25 cellular contexts compared by ENCODE assay signal in genomic region chr22:24591286-24591830, GRCh38. TPM values are rescaled to one million over a fixed set of nuclear protein-coding genes. Genes with fewer than 3 reads are reported as not detected.
DNase-seq lines count a peak whose midpoint lies in the region; TF ChIP-seq lines count a peak whose summit lies in the region.
"Had no signal": no experiment of that assay in that cellular context is flagged by ENCODE, and none has a peak within 500 bp of the region (broad histone marks: within the 10 kb centered on the region; RNA-seq: fewer than 3 reads in every experiment).

No MANE protein-coding gene starts in this region.

- no peak for TF ChIP-seq EP300 in tibial nerve (IDR thresholded peaks at IDR 0.05)

- peak overlapping the region; percentile 5 for H3K4me3 Mint-ChIP-seq in T-helper 2 cell treated with Interferon-gamma antibody and Interleukin-4, amounts not matched to agents 5 μg/mL and 100 μg/mL, for 36 hours
- peak overlapping the region; percentile 39 for H3K4me3 Mint-ChIP-seq in activated T-helper 2 cell treated with anti-CD3 and anti-CD28 coated beads, Interferon-gamma antibody, Interleukin-2, Interleukin-4, amounts not matched to agents 10 μg/mL and 5 μg/mL and 100 μg/mL, durations not matched to agents 14 hours and 24 hours and 36 hours (ENCODE audit: low read depth)
- peak overlapping the region in 3 of 5 donors; percentile 5 to 24 (median 14) for H3K4me3 Mint-ChIP-seq in immature natural killer cell
- H3K4me3 Mint-ChIP-seq: CD4-positive, alpha-beta T cell had no signal

- no peak for TF ChIP-seq POLR2A in tibial nerve (IDR thresholded peaks at IDR 0.05)

- H3K4me3 ChIP-seq in tibial nerve = no peak overlapping the region
- H3K4me3 ChIP-seq: lung had no signal

- CTCF ChIA-PET in HEK293T (lab: Yijun Ruan, JAX) = no interaction called here

- peaks cover 1% of the 10 kb centered on the region for H3K4me1 Mint-ChIP-seq in T-helper 2 cell treated with Interferon-gamma antibody and Interleukin-4, amounts not matched to agents 5 μg/mL and 100 μg/mL, for 36 hours (ENCODE audit: low read depth)
- peaks cover 4% of the 10 kb centered on the region for H3K4me1 Mint-ChIP-seq in activated T-helper 2 cell treated with anti-CD3 and anti-CD28 coated beads, Interferon-gamma antibody, Interleukin-2, Interleukin-4, amounts not matched to agents 10 μg/mL and 5 μg/mL and 100 μg/mL, durations not matched to agents 14 hours and 24 hours and 36 hours (ENCODE audit: low read depth)
- peaks cover 5 to 9% of the 10 kb centered on the region in 2 donors for H3K4me1 Mint-ChIP-seq in immature natural killer cell
- H3K4me1 Mint-ChIP-seq: stimulated activated effector memory CD8-positive, alpha-beta T cell treated with anti-CD3 and anti-CD28 coated beads, Interleukin-12 subunit alpha, Interleukin-12 subunit beta, amount 100 ng/mL, for 72 hours had no signal

- no peaks in the 10 kb centered on the region for H3K36me3 Mint-ChIP-seq in T-helper 2 cell treated with Interferon-gamma antibody and Interleukin-4, amounts not matched to agents 5 μg/mL and 100 μg/mL, for 36 hours (ENCODE audit: low read depth)
- no peaks in the 10 kb centered on the region for H3K36me3 Mint-ChIP-seq in activated T-helper 2 cell treated with anti-CD3 and anti-CD28 coated beads, Interferon-gamma antibody, Interleukin-2, Interleukin-4, amounts not matched to agents 10 μg/mL and 5 μg/mL and 100 μg/mL, durations not matched to agents 14 hours and 24 hours and 36 hours (ENCODE audit: low read depth)
- no peaks in the 10 kb centered on the region for H3K36me3 Mint-ChIP-seq in immature natural killer cell
- H3K36me3 Mint-ChIP-seq: stimulated activated effector memory CD8-positive, alpha-beta T cell treated with anti-CD3 and anti-CD28 coated beads, Interleukin-12 subunit alpha, Interleukin-12 subunit beta, amount 100 ng/mL, for 72 hours had no signal

- no peak for DNase-seq in T-helper 2 cell treated with Interferon-gamma antibody and Interleukin-4, amounts not matched to agents 5 μg/mL and 100 μg/mL, for 36 hours (ENCODE audit: low spot score)
- DNase-seq in T-helper 2 cell = no peak
- no peak for DNase-seq in activated T-helper 2 cell treated with anti-CD3 and anti-CD28 coated beads, Interferon-gamma antibody, Interleukin-2, Interleukin-4, amounts not matched to agents 10 μg/mL and 5 μg/mL and 100 μg/mL, durations not matched to agents 14 hours and 24 hours and 36 hours (ENCODE audit: low spot score)
- DNase-seq in immature natural killer cell = no peak
- DNase-seq in tibial nerve (ENCODE audit: low spot score in 2 of 2) = no peak
- DNase-seq in GF-D8 (lab: John Stamatoyannopoulos, UW) = no peak
- no peak for DNase-seq in SW480 (ENCODE audit: low spot score)
- DNase-seq in HEK293T (ENCODE audit: extremely low spot score) = no peak
- DNase-seq: 8988T; activated CD4-positive, alpha-beta T cell treated with anti-CD3 and anti-CD28 coated beads for 36 hours; activated effector memory CD4-positive, alpha-beta T cell treated with anti-CD3 and anti-CD28 coated beads, Interleukin-2, amount 50 U/mL, for 16 hours; activated T-cell treated with anti-CD3 and anti-CD28 coated beads for 4 hours; CD4-positive, alpha-beta T cell; effector CD4-positive, alpha-beta T cell; GOT3; heart left ventricle; NCI-H1092 treated with DMSO at 0.1 percent for 48 hours; NCI-H2081 treated with DMSO at 0.1 percent for 48 hours; NCI-H774; sigmoid colon; stimulated activated CD4-positive, alpha-beta T cell treated with anti-CD3 and anti-CD28 coated beads, Interleukin-4, amount 100 ng/mL, for 24 hours had no signal

- 83 to 84% methylated on average over 6 of the region's 6 CpGs for WGBS in tibial nerve, 2 donors

- no peaks in the 10 kb centered on the region for H3K27me3 Mint-ChIP-seq in T-helper 2 cell treated with Interferon-gamma antibody and Interleukin-4, amounts not matched to agents 5 μg/mL and 100 μg/mL, for 36 hours (ENCODE audit: low read depth)
- peaks cover 1% of the 10 kb centered on the region for H3K27me3 Mint-ChIP-seq in activated T-helper 2 cell treated with anti-CD3 and anti-CD28 coated beads, Interferon-gamma antibody, Interleukin-2, Interleukin-4, amounts not matched to agents 10 μg/mL and 5 μg/mL and 100 μg/mL, durations not matched to agents 14 hours and 24 hours and 36 hours (ENCODE audit: low read depth)
- peaks cover 0 to 4% (median 2%) of the 10 kb centered on the region in 3 donors for H3K27me3 Mint-ChIP-seq in immature natural killer cell (ENCODE audit: low read depth in 3 of 3)
- H3K27me3 Mint-ChIP-seq: progenitor cell of endocrine pancreas had no signal

- peaks cover 0 to 39% (median 0%) of the 10 kb centered on the region in 3 donors for H3K36me3 ChIP-seq in tibial nerve

- H3K27ac ChIP-seq in tibial nerve = peak overlapping the region in 3 of 4 donors; percentile 86 to 98 (median 97)
- H3K27ac ChIP-seq: epithelial cell of prostate had no signal

- peaks cover 0 to 67% (median 21%) of the 10 kb centered on the region in 4 donors for H3K4me1 ChIP-seq in tibial nerve

- H3K9me3 ChIP-seq in tibial nerve = no peaks in the 10 kb centered on the region
- H3K9me3 ChIP-seq: heart left ventricle, sigmoid colon had no signal

- no peak overlapping the region for H3K27ac Mint-ChIP-seq in T-helper 2 cell treated with Interferon-gamma antibody and Interleukin-4, amounts not matched to agents 5 μg/mL and 100 μg/mL, for 36 hours
- H3K27ac Mint-ChIP-seq in activated T-helper 2 cell treated with anti-CD3 and anti-CD28 coated beads, Interferon-gamma antibody, Interleukin-2, Interleukin-4, amounts not matched to agents 10 μg/mL and 5 μg/mL and 100 μg/mL, durations not matched to agents 14 hours and 24 hours and 36 hours = no peak overlapping the region
- H3K27ac Mint-ChIP-seq in immature natural killer cell = no peak overlapping the region
- H3K27ac Mint-ChIP-seq: activated CD4-positive, alpha-beta T cell treated with anti-CD3 and anti-CD28 coated beads for 36 hours; CD4-positive, alpha-beta T cell had no signal

- POLR2A ChIA-PET in HEK293T (lab: Yijun Ruan, JAX) = interaction anchor here (1.3 to 3.1 kb wide), 3 partner anchors 7 to 12 kb away, joined by 3 to 14 read pairs (median 8); no protein-coding TSS in a partner anchor

- TF ChIP-seq CTCF in tibial nerve (IDR thresholded peaks at IDR 0.05) = no peak

- no peaks in the 10 kb centered on the region for H3K27me3 ChIP-seq in tibial nerve
- H3K27me3 ChIP-seq: heart left ventricle, sigmoid colon had no signal

- H3K9me3 Mint-ChIP-seq in T-helper 2 cell treated with Interferon-gamma antibody and Interleukin-4, amounts not matched to agents 5 μg/mL and 100 μg/mL, for 36 hours = no peaks in the 10 kb centered on the region
- no peaks in the 10 kb centered on the region for H3K9me3 Mint-ChIP-seq in activated T-helper 2 cell treated with anti-CD3 and anti-CD28 coated beads, Interferon-gamma antibody, Interleukin-2, Interleukin-4, amounts not matched to agents 10 μg/mL and 5 μg/mL and 100 μg/mL, durations not matched to agents 14 hours and 24 hours and 36 hours
- no peaks in the 10 kb centered on the region for H3K9me3 Mint-ChIP-seq in immature natural killer cell
- H3K9me3 Mint-ChIP-seq: CD4-positive, alpha-beta T cell; stimulated activated effector memory CD8-positive, alpha-beta T cell treated with anti-CD3 and anti-CD28 coated beads, Interleukin-12 subunit alpha, Interleukin-12 subunit beta, amount 100 ng/mL, for 72 hours had no signal

- intact Hi-C loops in activated T-helper 2 cell treated with anti-CD3 and anti-CD28 coated beads, Interferon-gamma antibody, Interleukin-2, Interleukin-4, amounts not matched to agents 10 μg/mL and 5 μg/mL and 100 μg/mL, durations not matched to agents 14 hours and 24 hours and 36 hours (cut with micrococcal nuclease) = no loop called here

TF ChIP-seq in HEK293T, 16 proteins besides CTCF, POLR2A, EP300 and RAD21:
- TF ChIP-seq LEF1 (IDR thresholded peaks at IDR 0.05; ENCODE audit: borderline replicate concordance) (no peak), FOXK2 (IDR thresholded peaks at IDR 0.05) (no peak), L3MBTL2 (conservative IDR thresholded peaks at IDR 0.05) (no peak), BHLHE40 (IDR thresholded peaks at IDR 0.05; ENCODE audit: borderline replicate concordance) (no peak), TARDBP (IDR thresholded peaks at IDR 0.05) (no peak), FOXA1 (IDR thresholded peaks at IDR 0.05) (no peak)

RNA-seq across cellular contexts. Expression of gene LRRC75B, which starts 1.5 kb away (rescaled TPM):
- 4.5 and 4.7 TPM in 2 replicates for total RNA-seq in activated T-helper 2 cell treated with anti-CD3 and anti-CD28 coated beads, Interferon-gamma antibody, Interleukin-2, Interleukin-4, amounts not matched to agents 10 μg/mL and 5 μg/mL and 100 μg/mL, durations not matched to agents 14 hours and 24 hours and 36 hours
- polyA plus RNA-seq in immature natural killer cell = 1 to 10 TPM; 2.1 to 2.9 (median 2.7) TPM
- 10 to 100 TPM; 33.5 to 55.7 (median 40.2) TPM for total RNA-seq in tibial nerve
- total RNA-seq: CD4-positive, alpha-beta T cell had no signal

RNA-seq across cellular contexts. Expression of gene GGT1, which starts 11.6 kb away (rescaled TPM):
- 46.2 and 47.0 TPM in 2 replicates for total RNA-seq in activated T-helper 2 cell treated with anti-CD3 and anti-CD28 coated beads, Interferon-gamma antibody, Interleukin-2, Interleukin-4, amounts not matched to agents 10 μg/mL and 5 μg/mL and 100 μg/mL, durations not matched to agents 14 hours and 24 hours and 36 hours
- polyA plus RNA-seq in immature natural killer cell = 1 to 10 TPM in 2 of 3 donors, not detected in 1; 1.2 to 4.8 TPM
- 10 to 100 TPM in 3 of 4 donors, 1 to 10 TPM in 1; 5.9 to 16.9 (median 15.8) TPM for total RNA-seq in tibial nerve

RNA-seq across cellular contexts. Expression of gene SNRPD3, which starts 35.6 kb away (rescaled TPM):
- total RNA-seq in activated T-helper 2 cell treated with anti-CD3 and anti-CD28 coated beads, Interferon-gamma antibody, Interleukin-2, Interleukin-4, amounts not matched to agents 10 μg/mL and 5 μg/mL and 100 μg/mL, durations not matched to agents 14 hours and 24 hours and 36 hours = 148 and 160 TPM in 2 replicates
- polyA plus RNA-seq in immature natural killer cell = 100 to 1,000 TPM in 2 of 3 donors, 10 to 100 TPM in 1; 56.6 to 116 (median 113) TPM
- 100 to 1,000 TPM in 3 of 4 donors, 10 to 100 TPM in 1; 98.7 to 127 (median 111) TPM for total RNA-seq in tibial nerve

RNA-seq across cellular contexts. Expression of gene GUCD1, which starts 36.4 kb away (rescaled TPM):
- total RNA-seq in activated T-helper 2 cell treated with anti-CD3 and anti-CD28 coated beads, Interferon-gamma antibody, Interleukin-2, Interleukin-4, amounts not matched to agents 10 μg/mL and 5 μg/mL and 100 μg/mL, durations not matched to agents 14 hours and 24 hours and 36 hours = 115 and 128 TPM in 2 replicates
- polyA plus RNA-seq in immature natural killer cell = 10 to 100 TPM; 41.1 to 65.1 (median 64.1) TPM
- total RNA-seq in tibial nerve = 10 to 100 TPM; 74.1 to 87.9 (median 84.6) TPM
